In the genomic region with DNA sequence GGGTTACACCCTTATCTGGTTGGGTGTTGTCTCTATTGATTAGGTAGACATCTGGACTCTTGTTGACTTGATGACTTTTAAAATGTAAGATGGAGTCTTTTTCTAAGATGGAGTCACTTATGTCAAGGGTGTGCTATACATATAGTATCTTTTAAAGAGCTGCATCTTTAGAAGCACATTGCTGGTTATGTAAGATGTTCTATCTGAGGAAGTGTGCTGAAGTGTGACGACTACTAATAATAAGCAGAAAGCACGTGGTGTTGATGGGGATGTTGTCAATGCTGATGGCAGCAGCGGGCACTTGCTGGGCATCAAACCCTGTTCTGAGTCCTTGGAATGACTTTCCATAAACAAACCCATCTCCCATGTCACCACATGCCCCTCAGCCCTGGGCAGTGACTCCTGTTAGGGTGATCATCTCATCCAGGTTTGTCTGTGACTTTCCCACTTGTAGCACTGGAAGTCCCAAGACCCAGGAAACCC, we compare ENCODE assay signal across 16 cellular contexts.
DNase-seq lines count a peak whose midpoint lies in the region; ATAC-seq, FAIRE-seq and TF ChIP-seq lines count a peak whose summit lies in the region.
"Had no signal": no experiment of that assay in that cellular context is flagged by ENCODE, and none has a peak within 500 bp of the region (broad histone marks: within the 10 kb centered on the region; RNA-seq: fewer than 3 reads in every experiment).

No MANE protein-coding gene starts in this region.

- no peak overlapping the region for H2BK12ac ChIP-seq in neuronal stem cell (ENCODE audit: low read length)

- no peak overlapping the region for H4K8ac ChIP-seq in neuronal stem cell (ENCODE audit: low read depth, low read length)

- H3K9me3 ChIP-seq in A549 (no peaks in the 10 kb centered on the region), SJCRH30 (replicated peaks) (no peaks in the 10 kb centered on the region), neuronal stem cell (replicated peaks in 1 of 2; ENCODE audit: control insufficient read depth in 2 of 2, insufficient read depth in 1 of 2, low read depth in 1 of 2, low read length in 2 of 2) (no peaks in the 10 kb centered on the region)
- H3K9me3 ChIP-seq: HAP-1 had no signal

- no peak overlapping the region for H3K23ac ChIP-seq in neuronal stem cell (ENCODE audit: low read depth, low read length, poor library complexity)

- TF ChIP-seq EP300 in A549 (IDR thresholded peaks at IDR 0.05) = no peak

- H3K27ac ChIP-seq in A549 = peak overlapping the region; percentile 84 to 91
- H3K27ac ChIP-seq in SJCRH30 = peak overlapping the region; percentile 30
- no peak overlapping the region for H3K27ac ChIP-seq in neuronal stem cell (replicated peaks; ENCODE audit: low read length)
- H3K27ac ChIP-seq: 22Rv1, SK-N-MC had no signal

- H3K4me1 ChIP-seq in A549 (peaks cover 40% of the 10 kb centered on the region), SJCRH30 (peaks cover 44% of the 10 kb centered on the region), neuronal stem cell (ENCODE audit: control insufficient read depth in 2 of 2, insufficient read depth in 1 of 2, low read depth in 1 of 2, low read length in 2 of 2) (peaks cover 0 to 10% of the 10 kb centered on the region in 2 donors)

- no peak overlapping the region for H4K91ac ChIP-seq in neuronal stem cell (ENCODE audit: low read depth, low read length, poor library complexity)

- DNase-seq in A549 (ENCODE audit: low read depth in 1 of 2, low spot score in 1 of 2) (no peak), SJCRH30 (no peak), fibroblast of gingiva (ENCODE audit: low read depth) (peak; percentile 45), neuronal stem cell (ENCODE audit: low spot score) (no peak), RCC 7860 (ENCODE audit: low spot score) (no peak), GM19238 (ENCODE audit: insufficient read length, low spot score) (no peak), LoVo (ENCODE audit: low spot score) (no peak)
- DNase-seq: activated CD4-positive, alpha-beta memory T cell treated with anti-CD3 and anti-CD28 coated beads, Interleukin-2, amount 10 ng/mL, durations not matched to agents 7 days and 5 days; activated naive CD8-positive, alpha-beta T cell treated with anti-CD3 and anti-CD28 coated beads, Interleukin-2, amount 10 ng/mL, durations not matched to agents 7 days and 5 days; NCI-H2029 treated with DMSO at 0.1 percent for 48 hours; stimulated activated CD4-positive, alpha-beta T cell treated with anti-CD3 and anti-CD28 coated beads, Interleukin-15, amount 100 ng/mL, for 24 hours had no signal

- CTCF ChIA-PET in A549 (lab: Yijun Ruan, JAX) = interaction anchor here (0.6 to 0.8 kb wide), 2 partner anchors 156 to 260 kb away, joined by 3 to 5 read pairs; no protein-coding TSS in a partner anchor

- H3K4me2 ChIP-seq in A549 = peak overlapping the region; percentile 45
- H3K4me2 ChIP-seq in neuronal stem cell (ENCODE audit: insufficient read depth, low read length, poor library complexity, severe bottlenecking) = no peak overlapping the region

- H3K9ac ChIP-seq in neuronal stem cell (ENCODE audit: low read depth, low read length, poor library complexity) = no peak overlapping the region

- no peak for TF ChIP-seq CTCF in A549 (IDR thresholded peaks at IDR 0.05)

- H3K4ac ChIP-seq in neuronal stem cell (ENCODE audit: low read length) = no peak overlapping the region

- no peak overlapping the region for H2BK15ac ChIP-seq in neuronal stem cell (ENCODE audit: low read length)

- H3K4me3 ChIP-seq in A549 = no peak overlapping the region
- H3K4me3 ChIP-seq in SJCRH30 = no peak overlapping the region
- H3K4me3 ChIP-seq in neuronal stem cell (ENCODE audit: low read length in 2 of 2) = no peak overlapping the region
- H3K4me3 ChIP-seq: HAP-1, SK-N-MC had no signal

- no peak for FAIRE-seq in A549 (lab: Jason Lieb, UNC)
- FAIRE-seq in RCC 7860 (lab: Jason Lieb, UNC) = no peak
- FAIRE-seq: endothelial cell of umbilical vein had no signal

- H3K36me3 ChIP-seq in SJCRH30 (no peaks in the 10 kb centered on the region), neuronal stem cell (replicated peaks in 1 of 2; ENCODE audit: control insufficient read depth in 2 of 2, insufficient read depth in 2 of 2, low read length in 2 of 2) (no peaks in the 10 kb centered on the region)
- H3K36me3 ChIP-seq: HAP-1 had no signal

- H3K27me3 ChIP-seq in SJCRH30 (no peaks in the 10 kb centered on the region), neuronal stem cell (ENCODE audit: control insufficient read depth in 3 of 3, insufficient read depth in 3 of 3, low read depth in 1 of 3, low read length in 3 of 3) (peaks cover 0 to 27% (median 0%) of the 10 kb centered on the region in 3 experiments)

- H2AK5ac ChIP-seq in neuronal stem cell (ENCODE audit: low read depth, low read length) = no peak overlapping the region

- no peaks in the 10 kb centered on the region for H3K79me1 ChIP-seq in neuronal stem cell (ENCODE audit: low read depth, low read length)

- H2AFZ ChIP-seq in neuronal stem cell (ENCODE audit: low read length) = no peak overlapping the region

- TF ChIP-seq POLR2A in A549 (IDR thresholded peaks at IDR 0.05; ENCODE audit: low read length) = no peak

- no peak overlapping the region for H3K14ac ChIP-seq in neuronal stem cell (ENCODE audit: low read length)

- WGBS in A549 (ENCODE audit: missing lambda C conversion rate) = 59% methylated on average over 3 of the region's 3 CpGs
- no CpG with 5 or more reads among the region's 3 CpGs for WGBS in neuronal stem cell (ENCODE audit: extremely low coverage in 2 of 2, insufficient read length in 2 of 2, insufficient replicate concordance in 1 of 2), 2 donors

- H2BK5ac ChIP-seq in neuronal stem cell (ENCODE audit: low read length) = no peak overlapping the region

- POLR2A ChIA-PET in A549 (lab: Yijun Ruan, JAX) = interaction anchor here (0.8 kb wide), 2 partner anchors 10 to 118 kb away, joined by 4 to 6 read pairs; no protein-coding TSS in a partner anchor

- H3K18ac ChIP-seq in neuronal stem cell (ENCODE audit: low read length) = peak overlapping the region; percentile 24

- TF ChIP-seq RAD21 in A549 (conservative IDR thresholded peaks at IDR 0.05 in 1 of 2, IDR thresholded peaks at IDR 0.05 in 1 of 2) = no peak

- ATAC-seq in A549 = peak in 1 of 2 experiments; percentile 49; a peak in 2 of 6 replicates
- ATAC-seq in GM21515 (IDR thresholded peaks at IDR 0.05; ENCODE audit: unreplicated experiment) = no peak

- no peak overlapping the region for H2BK120ac ChIP-seq in neuronal stem cell (ENCODE audit: low read depth, low read length)

TF ChIP-seq in A549, 52 proteins besides CTCF, POLR2A, EP300 and RAD21 (continues in another document):
- TF ChIP-seq, protein P1, sequence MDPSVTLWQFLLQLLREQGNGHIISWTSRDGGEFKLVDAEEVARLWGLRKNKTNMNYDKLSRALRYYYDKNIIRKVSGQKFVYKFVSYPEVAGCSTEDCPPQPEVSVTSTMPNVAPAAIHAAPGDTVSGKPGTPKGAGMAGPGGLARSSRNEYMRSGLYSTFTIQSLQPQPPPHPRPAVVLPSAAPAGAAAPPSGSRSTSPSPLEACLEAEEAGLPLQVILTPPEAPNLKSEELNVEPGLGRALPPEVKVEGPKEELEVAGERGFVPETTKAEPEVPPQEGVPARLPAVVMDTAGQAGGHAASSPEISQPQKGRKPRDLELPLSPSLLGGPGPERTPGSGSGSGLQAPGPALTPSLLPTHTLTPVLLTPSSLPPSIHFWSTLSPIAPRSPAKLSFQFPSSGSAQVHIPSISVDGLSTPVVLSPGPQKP (IDR thresholded peaks at IDR 0.05; ENCODE audit: low read depth, low read length) = no peak
- TF ChIP-seq HOXB5 (CRISPR knock-in tag; IDR thresholded peaks at IDR 0.05) (peak; percentile 98), MAZ (IDR thresholded peaks at IDR 0.05; ENCODE audit: borderline replicate concordance, low read depth, low read length) (no peak), POLR2AphosphoS2 (conservative IDR thresholded peaks at IDR 0.05; ENCODE audit: low read length) (no peak), EHF (CRISPR knock-in tag; IDR thresholded peaks at IDR 0.05) (peak; percentile 96), NR3C1 (IDR thresholded peaks at IDR 0.05) (no peak), ZNF302 (CRISPR knock-in tag; IDR thresholded peaks at IDR 0.05) (peak; percentile 97), HOXB13 (CRISPR knock-in tag; IDR thresholded peaks at IDR 0.05; ENCODE audit: low read depth) (peak; percentile 99; the same call in 1 of the 2 replicates), RFX5 (IDR thresholded peaks at IDR 0.05) (no peak), HDAC2 (IDR thresholded peaks at IDR 0.05) (no peak), NFE2L2 (conservative IDR thresholded peaks at IDR 0.05; ENCODE audit: low read length) (no peak), JUN (IDR thresholded peaks at IDR 0.05) (no peak), MYC (IDR thresholded peaks at IDR 0.05; ENCODE audit: borderline replicate concordance, low read length) (no peak), RNF2 (IDR thresholded peaks at IDR 0.05; ENCODE audit: borderline replicate concordance, low read depth) (no peak), HOXA7 (CRISPR knock-in tag; IDR thresholded peaks at IDR 0.05) (peak; percentile 91; the same call in 1 of the 2 replicates), FOSL2 (IDR thresholded peaks at IDR 0.05) (no peak), FOSL2 (CRISPR knock-in tag; IDR thresholded peaks at IDR 0.05) (peak; percentile 11; the same call in 1 of the 2 replicates), JUNB (IDR thresholded peaks at IDR 0.05) (no peak), PHF8 (IDR thresholded peaks at IDR 0.05; ENCODE audit: borderline replicate concordance, low read depth) (no peak)
- TF ChIP-seq, protein P2, sequence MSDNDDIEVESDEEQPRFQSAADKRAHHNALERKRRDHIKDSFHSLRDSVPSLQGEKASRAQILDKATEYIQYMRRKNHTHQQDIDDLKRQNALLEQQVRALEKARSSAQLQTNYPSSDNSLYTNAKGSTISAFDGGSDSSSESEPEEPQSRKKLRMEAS (IDR thresholded peaks at IDR 0.05) = 0 out of 2 replicates have a peak, but pooled peaks have one; percentile 9
- TF ChIP-seq, protein P3, sequence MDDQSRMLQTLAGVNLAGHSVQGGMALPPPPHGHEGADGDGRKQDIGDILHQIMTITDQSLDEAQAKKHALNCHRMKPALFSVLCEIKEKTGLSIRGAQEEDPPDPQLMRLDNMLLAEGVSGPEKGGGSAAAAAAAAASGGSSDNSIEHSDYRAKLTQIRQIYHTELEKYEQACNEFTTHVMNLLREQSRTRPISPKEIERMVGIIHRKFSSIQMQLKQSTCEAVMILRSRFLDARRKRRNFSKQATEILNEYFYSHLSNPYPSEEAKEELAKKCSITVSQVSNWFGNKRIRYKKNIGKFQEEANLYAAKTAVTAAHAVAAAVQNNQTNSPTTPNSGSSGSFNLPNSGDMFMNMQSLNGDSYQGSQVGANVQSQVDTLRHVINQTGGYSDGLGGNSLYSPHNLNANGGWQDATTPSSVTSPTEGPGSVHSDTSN (IDR thresholded peaks at IDR 0.05) = no peak
